In the genomic region with DNA sequence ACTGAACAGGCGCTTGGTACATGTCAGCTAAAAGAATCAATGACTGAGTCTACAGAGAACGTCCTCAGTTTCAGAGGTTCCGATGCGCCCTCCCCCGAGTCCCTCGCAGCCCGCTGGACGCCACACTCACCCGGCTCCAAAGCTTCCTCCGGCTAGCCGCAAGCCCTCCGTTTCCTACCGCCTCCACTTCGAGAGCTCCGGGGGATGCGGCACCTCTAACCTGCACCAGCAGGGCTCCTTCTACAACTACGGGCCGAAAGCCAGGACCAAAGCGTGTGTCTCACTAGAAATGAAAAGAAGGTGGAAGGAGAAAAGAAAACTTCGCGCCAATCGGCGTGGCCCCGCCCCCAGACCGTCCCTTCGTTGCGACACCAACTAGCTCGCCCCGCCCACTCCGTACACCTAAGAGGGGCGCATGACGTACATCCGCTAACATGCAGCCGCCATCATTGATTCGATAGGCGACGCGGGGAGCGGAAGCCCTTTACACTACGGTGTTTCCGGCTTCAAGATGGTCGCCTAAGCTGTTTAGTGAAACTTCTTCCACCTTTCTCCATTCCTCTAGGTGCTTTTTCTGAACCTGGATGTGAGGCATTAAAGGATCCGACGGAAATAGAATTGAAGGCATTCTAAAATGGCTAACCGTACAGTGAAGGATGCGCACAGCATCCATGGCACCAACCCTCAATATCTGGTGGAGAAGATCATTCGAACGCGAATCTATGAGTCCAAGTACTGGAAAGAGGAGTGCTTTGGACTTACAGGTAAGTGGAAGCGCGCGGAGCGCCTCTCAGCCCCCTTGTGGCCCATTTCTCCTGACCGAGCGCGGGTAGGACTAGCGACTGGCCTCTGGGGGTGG, we compare ENCODE assay signal across 8 cellular contexts. TPM values are rescaled to one million over a fixed set of nuclear protein-coding genes. Genes with fewer than 3 reads are reported as not detected.
DNase-seq lines count a peak whose midpoint lies in the region; ATAC-seq and TF ChIP-seq lines count a peak whose summit lies in the region.

A gene (minus strand): TSS at position 308 of the 859 bp plus-strand sequence. CDS start 2,200 bp downstream, outside the sequence.
A gene with protein sequence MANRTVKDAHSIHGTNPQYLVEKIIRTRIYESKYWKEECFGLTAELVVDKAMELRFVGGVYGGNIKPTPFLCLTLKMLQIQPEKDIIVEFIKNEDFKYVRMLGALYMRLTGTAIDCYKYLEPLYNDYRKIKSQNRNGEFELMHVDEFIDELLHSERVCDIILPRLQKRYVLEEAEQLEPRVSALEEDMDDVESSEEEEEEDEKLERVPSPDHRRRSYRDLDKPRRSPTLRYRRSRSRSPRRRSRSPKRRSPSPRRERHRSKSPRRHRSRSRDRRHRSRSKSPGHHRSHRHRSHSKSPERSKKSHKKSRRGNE (plus strand): TSS at position 487 of the 859 bp plus-strand sequence. CDS start 148 bp downstream, at position 635.

- H3F3A ChIP-seq in GM23338 (replicated peaks; ENCODE audit: low read depth) = peaks cover 11% of the 10 kb centered on the region; the same call in 1 of the 2 replicates

- H4K20me1 ChIP-seq in GM23338 (replicated peaks; ENCODE audit: insufficient read depth) = peaks cover 28% of the 10 kb centered on the region

- peak; percentile 91 for ATAC-seq in GM23338
- peak; percentile 99 for ATAC-seq in naive thymus-derived CD4-positive, alpha-beta T cell
- ATAC-seq in stimulated activated naive B cell treated with anti-CD40 and anti-IgM and Interleukin-4, amounts not matched to agents 10 μg/mL and 1 μg/mL and 100 μg/mL, for 72 hours (replicated peaks) = peak; percentile 94 to 97

- H3K4me1 Mint-ChIP-seq in GM23338 = peaks cover 16% of the 10 kb centered on the region; the same call in 2 of the 3 replicates
- H3K4me1 Mint-ChIP-seq in activated T-helper 1 cell treated with anti-CD3 and anti-CD28 coated beads, Interleukin-12 subunit alpha, Interleukin-12 subunit beta, Interleukin-2, Interleukin-4 antibody, amounts not matched to agents 30 ng/mL and 10 ng/mL and 1 ng/mL, durations not matched to agents 14 hours and 24 hours and 36 hours (ENCODE audit: low read depth) = peaks cover 45% of the 10 kb centered on the region
- peaks cover 11 to 66% (median 47%) of the 10 kb centered on the region in 7 donors for H3K4me1 Mint-ChIP-seq in naive thymus-derived CD4-positive, alpha-beta T cell
- H3K4me1 Mint-ChIP-seq in stimulated activated naive B cell treated with anti-CD40 and anti-IgM and Interleukin-4, amounts not matched to agents 10 μg/mL and 1 μg/mL and 100 μg/mL, for 72 hours = peaks cover 11 to 27% of the 10 kb centered on the region in 2 donors

- intact Hi-C loops in activated T-helper 1 cell treated with anti-CD3 and anti-CD28 coated beads, Interleukin-12 subunit alpha, Interleukin-12 subunit beta, Interleukin-2, Interleukin-4 antibody, amounts not matched to agents 30 ng/mL and 10 ng/mL and 1 ng/mL, durations not matched to agents 14 hours and 24 hours and 36 hours (cut with micrococcal nuclease) = loop anchor here (1.0 to 10.0 kb wide), 13 partner anchors 20 to 816 kb away; a partner anchor contains a TSS
- intact Hi-C loops in naive thymus-derived CD4-positive, alpha-beta T cell (cut with micrococcal nuclease) = loop anchor here (1.0 to 10.0 kb wide), 18 partner anchors 20 to 1440 kb away; a partner anchor contains a TSS

- peak; percentile 18 to 60; a peak in 2 of 4 replicates for TF ChIP-seq CTCF in GM23338 (conservative IDR thresholded peaks at IDR 0.05; ENCODE audit: low read depth in 2 of 2)

- peak within 1 kb of the TSS; percentile 93 for H3K4me2 ChIP-seq in GM23338

- peak within 1 kb of the TSS; percentile 100 for H3K4me3 Mint-ChIP-seq in GM23338
- H3K4me3 Mint-ChIP-seq in activated T-helper 1 cell treated with anti-CD3 and anti-CD28 coated beads, Interleukin-12 subunit alpha, Interleukin-12 subunit beta, Interleukin-2, Interleukin-4 antibody, amounts not matched to agents 30 ng/mL and 10 ng/mL and 1 ng/mL, durations not matched to agents 14 hours and 24 hours and 36 hours = peak within 1 kb of the TSS; percentile 100
- H3K4me3 Mint-ChIP-seq in naive thymus-derived CD4-positive, alpha-beta T cell = peak within 1 kb of the TSS; percentile 96 to 100 (median 99)
- peak within 1 kb of the TSS; percentile 98 for H3K4me3 Mint-ChIP-seq in stimulated activated naive B cell treated with anti-CD40 and anti-IgM and Interleukin-4, amounts not matched to agents 10 μg/mL and 1 μg/mL and 100 μg/mL, for 72 hours

- peaks cover 41% of the 10 kb centered on the region for H3K36me3 ChIP-seq in GM23338 (ENCODE audit: insufficient read depth)
- H3K36me3 ChIP-seq in naive thymus-derived CD4-positive, alpha-beta T cell (ENCODE audit: control insufficient read depth in 2 of 3, insufficient read depth in 3 of 3, low read length in 3 of 3) = peaks cover 11 to 25% (median 13%) of the 10 kb centered on the region in 3 experiments

- POLR2A ChIA-PET in naive thymus-derived CD4-positive, alpha-beta T cell (lab: Charles Lee) = interaction anchor here (0.7 to 5.0 kb wide), 17 partner anchors 9 to 527 kb away, joined by 3 to 68 read pairs (median 6); a partner anchor contains a TSS

- H3K27ac ChIP-seq in GM23338 (ENCODE audit: low read depth) = peak within 1 kb of the TSS; percentile 99
- peak within 1 kb of the TSS; percentile 92 for H3K27ac ChIP-seq in naive thymus-derived CD4-positive, alpha-beta T cell (ENCODE audit: low read depth, low read length)

- peaks cover 15% of the 10 kb centered on the region for H3K4me1 ChIP-seq in GM23338 (ENCODE audit: insufficient read depth)
- peaks cover 10 to 16% of the 10 kb centered on the region in 2 donors for H3K4me1 ChIP-seq in naive thymus-derived CD4-positive, alpha-beta T cell (ENCODE audit: control insufficient read depth in 2 of 2, insufficient read depth in 2 of 2, low read length in 2 of 2)

- H3K27me3 ChIP-seq in GM23338 (ENCODE audit: insufficient read depth) = no peaks in the 10 kb centered on the region
- H3K27me3 ChIP-seq in naive thymus-derived CD4-positive, alpha-beta T cell (ENCODE audit: control insufficient read depth in 2 of 2, insufficient read depth in 2 of 2, low read length in 2 of 2) = no peaks in the 10 kb centered on the region

- H3K27ac Mint-ChIP-seq in GM23338 = peak within 1 kb of the TSS; percentile 100
- peak within 1 kb of the TSS; percentile 100 for H3K27ac Mint-ChIP-seq in activated T-helper 1 cell treated with anti-CD3 and anti-CD28 coated beads, Interleukin-12 subunit alpha, Interleukin-12 subunit beta, Interleukin-2, Interleukin-4 antibody, amounts not matched to agents 30 ng/mL and 10 ng/mL and 1 ng/mL, durations not matched to agents 14 hours and 24 hours and 36 hours
- H3K27ac Mint-ChIP-seq in naive thymus-derived CD4-positive, alpha-beta T cell = peak within 1 kb of the TSS; percentile 95 to 100 (median 98)
- H3K27ac Mint-ChIP-seq in stimulated activated naive B cell treated with anti-CD40 and anti-IgM and Interleukin-4, amounts not matched to agents 10 μg/mL and 1 μg/mL and 100 μg/mL, for 72 hours = peak within 1 kb of the TSS; percentile 98

- peaks cover 73% of the 10 kb centered on the region for H3K36me3 Mint-ChIP-seq in GM23338 (ENCODE audit: low read depth)
- peaks cover 41% of the 10 kb centered on the region for H3K36me3 Mint-ChIP-seq in activated T-helper 1 cell treated with anti-CD3 and anti-CD28 coated beads, Interleukin-12 subunit alpha, Interleukin-12 subunit beta, Interleukin-2, Interleukin-4 antibody, amounts not matched to agents 30 ng/mL and 10 ng/mL and 1 ng/mL, durations not matched to agents 14 hours and 24 hours and 36 hours (ENCODE audit: low read depth)
- H3K36me3 Mint-ChIP-seq in naive thymus-derived CD4-positive, alpha-beta T cell = peaks cover 5 to 38% (median 22%) of the 10 kb centered on the region in 5 donors
- H3K36me3 Mint-ChIP-seq in stimulated activated naive B cell treated with anti-CD40 and anti-IgM and Interleukin-4, amounts not matched to agents 10 μg/mL and 1 μg/mL and 100 μg/mL, for 72 hours = peaks cover 25 to 41% of the 10 kb centered on the region in 2 donors

- peak within 1 kb of the TSS; percentile 82 for H3K4me3 ChIP-seq in GM23338
- H3K4me3 ChIP-seq in naive thymus-derived CD4-positive, alpha-beta T cell (ENCODE audit: low read length) = peak within 1 kb of the TSS; percentile 83

- no peaks in the 10 kb centered on the region for H3K27me3 Mint-ChIP-seq in GM23338 (ENCODE audit: insufficient read depth, low read depth, poor library complexity)
- no peaks in the 10 kb centered on the region for H3K27me3 Mint-ChIP-seq in activated T-helper 1 cell treated with anti-CD3 and anti-CD28 coated beads, Interleukin-12 subunit alpha, Interleukin-12 subunit beta, Interleukin-2, Interleukin-4 antibody, amounts not matched to agents 30 ng/mL and 10 ng/mL and 1 ng/mL, durations not matched to agents 14 hours and 24 hours and 36 hours (ENCODE audit: insufficient read depth)
- H3K27me3 Mint-ChIP-seq in naive thymus-derived CD4-positive, alpha-beta T cell = no peaks in the 10 kb centered on the region
- no peaks in the 10 kb centered on the region for H3K27me3 Mint-ChIP-seq in stimulated activated naive B cell treated with anti-CD40 and anti-IgM and Interleukin-4, amounts not matched to agents 10 μg/mL and 1 μg/mL and 100 μg/mL, for 72 hours

- CTCF ChIA-PET in naive thymus-derived CD4-positive, alpha-beta T cell (lab: Charles Lee) = interaction anchor here (0.6 to 1.4 kb wide), 5 partner anchors 20 to 282 kb away, joined by 3 to 6 read pairs (median 3); no protein-coding TSS in a partner anchor

- H3K9me3 Mint-ChIP-seq in GM23338 = no peaks in the 10 kb centered on the region
- no peaks in the 10 kb centered on the region for H3K9me3 Mint-ChIP-seq in activated T-helper 1 cell treated with anti-CD3 and anti-CD28 coated beads, Interleukin-12 subunit alpha, Interleukin-12 subunit beta, Interleukin-2, Interleukin-4 antibody, amounts not matched to agents 30 ng/mL and 10 ng/mL and 1 ng/mL, durations not matched to agents 14 hours and 24 hours and 36 hours
- peaks cover 0 to 3% (median 0%) of the 10 kb centered on the region in 11 donors for H3K9me3 Mint-ChIP-seq in naive thymus-derived CD4-positive, alpha-beta T cell
- no peaks in the 10 kb centered on the region for H3K9me3 Mint-ChIP-seq in stimulated activated naive B cell treated with anti-CD40 and anti-IgM and Interleukin-4, amounts not matched to agents 10 μg/mL and 1 μg/mL and 100 μg/mL, for 72 hours

- peaks cover 80% of the 10 kb centered on the region for H3K79me2 ChIP-seq in GM23338 (replicated peaks; ENCODE audit: insufficient read depth)

- DNase-seq in EL (peak; percentile 97), GM23338 (ENCODE audit: low spot score) (peak; percentile 100), LHCN-M2 (ENCODE audit: low read depth) (peak; percentile 96), RPMI7951 (ENCODE audit: low read depth) (peak; percentile 96), fibroblast of gingiva (ENCODE audit: low read depth) (peak; percentile 96)
- peak; percentile 94 for DNase-seq in activated T-helper 1 cell treated with anti-CD3 and anti-CD28 coated beads, Interleukin-12 subunit alpha, Interleukin-12 subunit beta, Interleukin-2, Interleukin-4 antibody, amounts not matched to agents 30 ng/mL and 10 ng/mL and 1 ng/mL, durations not matched to agents 14 hours and 24 hours and 36 hours (ENCODE audit: low spot score)
- peak; percentile 89 to 97 (median 96) for DNase-seq in naive thymus-derived CD4-positive, alpha-beta T cell
- peak; percentile 91 for DNase-seq in stimulated activated naive B cell treated with anti-CD40 and anti-IgM and Interleukin-4, amounts not matched to agents 10 μg/mL and 1 μg/mL and 100 μg/mL, for 72 hours

- H3K9me3 ChIP-seq in naive thymus-derived CD4-positive, alpha-beta T cell (ENCODE audit: control insufficient read depth in 2 of 3, low read length in 3 of 3) = no peaks in the 10 kb centered on the region

- H2AFZ ChIP-seq in GM23338 = peak within 1 kb of the TSS; percentile 72; the same call in 1 of the 2 replicates

- H3K9me2 ChIP-seq in GM23338 (ENCODE audit: insufficient read depth) = no peaks in the 10 kb centered on the region

RNA-seq across cellular contexts. Expression of the first gene that starts in this region (rescaled TPM):
- 54.4 and 55.0 TPM in 2 replicates for total RNA-seq in GM23338 (2014; rRNA removed; shearing (Covaris generic))
- polyA plus RNA-seq in GM23338 (2016; fragmentation: Nextera tagmentation; extraction: Ambion mirVana) = 13.0 and 15.1 TPM in 2 replicates
- 15.6 and 18.2 TPM in 2 replicates for total RNA-seq in LHCN-M2 (2014; rRNA removed)
- polyA plus RNA-seq in LHCN-M2 (2012) = 5.4 TPM
- 18.4 and 20.7 TPM in 2 replicates for total RNA-seq in RPMI7951 (2014; rRNA removed; shearing (Covaris generic))
- total RNA-seq in activated T-helper 1 cell treated with anti-CD3 and anti-CD28 coated beads, Interleukin-12 subunit alpha, Interleukin-12 subunit beta, Interleukin-2, Interleukin-4 antibody, amounts not matched to agents 30 ng/mL and 10 ng/mL and 1 ng/mL, durations not matched to agents 14 hours and 24 hours and 36 hours = 39.6 and 40.3 TPM in 2 replicates
- total RNA-seq in naive thymus-derived CD4-positive, alpha-beta T cell = 10 to 100 TPM in 1 of 5 experiments, 1 to 10 TPM in 3, under 1 TPM in 1; 0.97 to 25.2 (median 1.3) TPM
- polyA plus RNA-seq in naive thymus-derived CD4-positive, alpha-beta T cell = under 1 TPM in 1 of 2 donors, not detected in 1; 0.74 TPM

RNA-seq across cellular contexts. Expression of the second gene that starts in this region (rescaled TPM):
- 24.8 and 29.6 TPM in 2 replicates for total RNA-seq in GM23338 (2014; rRNA removed; shearing (Covaris generic))
- 33.7 and 40.3 TPM in 2 replicates for polyA plus RNA-seq in GM23338 (2016; fragmentation: Nextera tagmentation; extraction: Ambion mirVana)
- total RNA-seq in LHCN-M2 (2014; rRNA removed) = 12.2 and 13.8 TPM in 2 replicates
- polyA plus RNA-seq in LHCN-M2 (2012) = 13.0 TPM
- total RNA-seq in RPMI7951 (2014; rRNA removed; shearing (Covaris generic)) = 16.6 and 18.1 TPM in 2 replicates
- 103 and 105 TPM in 2 replicates for total RNA-seq in activated T-helper 1 cell treated with anti-CD3 and anti-CD28 coated beads, Interleukin-12 subunit alpha, Interleukin-12 subunit beta, Interleukin-2, Interleukin-4 antibody, amounts not matched to agents 30 ng/mL and 10 ng/mL and 1 ng/mL, durations not matched to agents 14 hours and 24 hours and 36 hours
- 10 to 100 TPM; 62.1 to 98.7 (median 81.6) TPM for total RNA-seq in naive thymus-derived CD4-positive, alpha-beta T cell
- 10 to 100 TPM; 34.7 to 35.9 TPM for polyA plus RNA-seq in naive thymus-derived CD4-positive, alpha-beta T cell

Comparison
In these comparisons a context has a peak if more than half of its experiments do, and no peak if none do; other contexts are left out.
1. Peak in every context shown above with its lines: DNase-seq, ATAC-seq, H3K4me3 ChIP-seq and H3K27ac ChIP-seq.